16 cellular contexts compared by ENCODE assay signal in the genomic region with DNA sequence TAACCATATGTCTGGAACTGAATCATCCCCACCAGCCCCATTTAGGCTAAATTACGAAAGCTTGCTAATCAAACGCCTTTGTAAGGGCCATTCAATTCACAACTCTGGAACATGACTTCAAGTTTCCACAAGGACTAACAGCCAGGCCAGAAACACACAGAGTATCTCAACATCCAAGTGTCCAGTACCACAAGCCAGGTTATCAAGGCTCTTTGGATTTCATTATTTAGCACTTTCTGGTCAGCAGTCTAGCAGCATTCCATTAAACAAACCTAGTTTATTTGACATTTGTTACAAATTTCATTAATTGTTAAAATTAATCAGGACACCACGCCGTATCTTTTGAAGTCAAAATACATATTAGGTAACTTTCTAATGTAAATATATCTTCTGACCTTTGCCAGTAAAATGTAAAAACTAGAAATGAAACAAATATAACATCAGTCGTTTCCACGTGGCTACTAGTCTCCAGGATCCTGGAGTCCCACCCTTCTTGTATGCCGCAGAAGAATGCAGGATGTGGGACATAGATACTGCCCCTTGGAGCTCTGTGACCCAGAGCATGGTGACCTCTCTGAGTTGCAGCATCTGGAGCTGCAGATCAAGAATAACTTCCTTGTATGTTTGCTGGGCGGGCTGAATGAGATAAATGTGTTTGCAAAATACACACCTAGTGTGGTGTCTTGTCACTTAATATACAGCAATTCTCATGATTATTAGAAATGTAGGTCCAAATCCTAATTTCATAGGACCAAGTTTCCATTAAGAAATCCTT.
DNase-seq lines count a peak whose midpoint lies in the region; ATAC-seq, FAIRE-seq and TF ChIP-seq lines count a peak whose summit lies in the region.
"Had no signal": no experiment of that assay in that cellular context is flagged by ENCODE, and none has a peak within 500 bp of the region (broad histone marks: within the 10 kb centered on the region; RNA-seq: fewer than 3 reads in every experiment).

No MANE protein-coding gene starts in this region.

- TF ChIP-seq EP300 in HepG2 (IDR thresholded peaks at IDR 0.05; ENCODE audit: low read depth in 2 of 2, low read length in 2 of 2) (no peak), HepG2 (CRISPR knock-in tag; IDR thresholded peaks at IDR 0.05; ENCODE audit: borderline replicate concordance) (no peak)

- H3K4me1 ChIP-seq in right lobe of liver (peaks cover 0 to 8% (median 0%) of the 10 kb centered on the region in 4 donors), HepG2 (ENCODE audit: insufficient read depth, low read length) (no peaks in the 10 kb centered on the region)
- H3K4me1 ChIP-seq: HAP-1 had no signal

- H3K27me3 ChIP-seq in right lobe of liver: no peaks in the 10 kb centered on the region
- H3K27me3 ChIP-seq in HepG2 (ENCODE audit: control insufficient read depth in 1 of 2, insufficient read depth in 2 of 2, low read length in 2 of 2): no peaks in the 10 kb centered on the region

- H3K27ac Mint-ChIP-seq in nephron progenitor cell: no peak overlapping the region
- no peak overlapping the region for H3K27ac Mint-ChIP-seq in WTC11
- H3K27ac Mint-ChIP-seq: CD14-positive monocyte; CD8-positive, alpha-beta T cell had no signal

- TF ChIP-seq CTCF in right lobe of liver (IDR thresholded peaks at IDR 0.05) (no peak), HepG2 (CRISPR knock-in tag; IDR thresholded peaks at IDR 0.05) (no peak), nephron progenitor cell (IDR thresholded peaks at IDR 0.05) (no peak), WTC11 (IDR thresholded peaks at IDR 0.05) (no peak)

- H3K9ac ChIP-seq in HepG2 (ENCODE audit: insufficient read depth, low read depth, low read length): no peak overlapping the region

- intact Hi-C loops in right lobe of liver (cut with DNase I): no loop called here
- intact Hi-C loops in HepG2 (cut with micrococcal nuclease; ENCODE audit: unreplicated experiment): no loop called here

- no peak for TF ChIP-seq RAD21 in HepG2 (CRISPR knock-in tag; IDR thresholded peaks at IDR 0.05)

- peaks cover 30% of the 10 kb centered on the region for H3K4me1 Mint-ChIP-seq in nephron progenitor cell
- no peaks in the 10 kb centered on the region for H3K4me1 Mint-ChIP-seq in WTC11
- H3K4me1 Mint-ChIP-seq: CD14-positive monocyte had no signal

- CTCF ChIA-PET in HepG2 (lab: Yijun Ruan, JAX; ENCODE audit: low intra/inter-chr PET ratio, low total read pairs): no interaction called here
- CTCF ChIA-PET in WTC11 (lab: Charles Lee): no interaction called here

- no peak overlapping the region for H2AFZ ChIP-seq in HepG2 (ENCODE audit: low read length)

- ATAC-seq in right lobe of liver: peak; percentile 55 to 93 (median 56)
- no peak for ATAC-seq in HepG2
- ATAC-seq in WTC11: no peak
- ATAC-seq: CD8-positive, alpha-beta T cell had no signal

- H3K9me3 Mint-ChIP-seq in nephron progenitor cell (no peaks in the 10 kb centered on the region), WTC11 (no peaks in the 10 kb centered on the region)
- H3K9me3 Mint-ChIP-seq: CD8-positive, alpha-beta T cell had no signal

- no peaks in the 10 kb centered on the region for H3K36me3 ChIP-seq in right lobe of liver
- no peaks in the 10 kb centered on the region for H3K36me3 ChIP-seq in HepG2 (replicated peaks in 1 of 2; ENCODE audit: control insufficient read depth in 1 of 2, insufficient read depth in 2 of 2, low read length in 2 of 2)
- H3K36me3 ChIP-seq: HAP-1 had no signal

- H4K20me1 ChIP-seq in HepG2 (ENCODE audit: insufficient read depth, low read length): no peaks in the 10 kb centered on the region

- POLR2A ChIA-PET in HepG2 (lab: Yijun Ruan, JAX): no interaction called here
- POLR2A ChIA-PET in WTC11 (lab: Charles Lee): no interaction called here

- in situ Hi-C loops in HepG2 (cut with HindIII; ENCODE audit: extremely low pct_ligation_motif_present, low pct_unique_long_range_greater_than_20kb): no loop called here

- H3K36me3 Mint-ChIP-seq in nephron progenitor cell (ENCODE audit: low read depth) (no peaks in the 10 kb centered on the region), WTC11 (no peaks in the 10 kb centered on the region)
- H3K36me3 Mint-ChIP-seq: CD14-positive monocyte; CD8-positive, alpha-beta T cell had no signal

- peaks cover 35% of the 10 kb centered on the region for H3K27me3 Mint-ChIP-seq in nephron progenitor cell (ENCODE audit: low read depth, poor library complexity)
- H3K27me3 Mint-ChIP-seq in WTC11 (ENCODE audit: low read depth): no peaks in the 10 kb centered on the region

- BruUV-seq in HepG2 (replicated peaks; lab: Mats Ljungman, UMichigan): no TSS peak

- WGBS in right lobe of liver (ENCODE audit: insufficient coverage, low coverage, low lambda C conversion rate, missing lambda C conversion rate): 23% methylated on average over 8 of the region's 8 CpGs
- 7% methylated on average over 8 of the region's 8 CpGs for WGBS in HepG2 (ENCODE audit: low lambda C conversion rate)

- no peaks in the 10 kb centered on the region for H3K9me3 ChIP-seq in right lobe of liver
- H3K9me3 ChIP-seq in HepG2 (ENCODE audit: low read length): no peaks in the 10 kb centered on the region
- H3K9me3 ChIP-seq: HAP-1 had no signal

- no peak for FAIRE-seq in HepG2 (lab: Jason Lieb, UNC)
- FAIRE-seq: H1 had no signal

- TF ChIP-seq POLR2A in right lobe of liver (IDR thresholded peaks at IDR 0.05): no peak
- no peak for TF ChIP-seq POLR2A in HepG2 (IDR thresholded peaks at IDR 0.05; ENCODE audit: insufficient read depth in 1 of 2, low read depth in 2 of 2, low read length in 2 of 2)

- no peak overlapping the region for H3K4me3 ChIP-seq in right lobe of liver
- H3K4me3 ChIP-seq in HepG2 (replicated peaks in 1 of 3; ENCODE audit: insufficient read depth in 1 of 3, low read depth in 2 of 3, low read length in 3 of 3): no peak overlapping the region
- H3K4me3 ChIP-seq: HAP-1 had no signal

- no peak overlapping the region for H3K4me2 ChIP-seq in HepG2 (ENCODE audit: low read depth, low read length)

- H3K27ac ChIP-seq in right lobe of liver: no peak overlapping the region
- H3K27ac ChIP-seq in HepG2 (ENCODE audit: extremely low read length, insufficient read depth, low read length): no peak overlapping the region
- H3K27ac ChIP-seq: 22Rv1 had no signal

- H3K4me3 Mint-ChIP-seq in nephron progenitor cell: no peak overlapping the region
- no peak overlapping the region for H3K4me3 Mint-ChIP-seq in WTC11
- H3K4me3 Mint-ChIP-seq: CD14-positive monocyte; CD8-positive, alpha-beta T cell had no signal

- H3K79me2 ChIP-seq in HepG2 (ENCODE audit: insufficient read depth, low read length): no peaks in the 10 kb centered on the region

- DNase-seq in right lobe of liver: no peak
- no peak for DNase-seq in HepG2 (ENCODE audit: low spot score)
- DNase-seq in left kidney (ENCODE audit: low read depth, low spot score): peak; percentile 55
- DNase-seq in nephron progenitor cell: peak; percentile 6
- DNase-seq in pons (ENCODE audit: low spot score): no peak
- DNase-seq in activated CD8-positive, alpha-beta memory T cell treated with anti-CD3 and anti-CD28 coated beads, Interleukin-2, amount 50 U/mL, for 48 hours: no peak
- no peak for DNase-seq in NCI-H526 (lab: John Stamatoyannopoulos, UW)
- no peak for DNase-seq in WTC11 (ENCODE audit: low spot score)
- DNase-seq: CD8-positive, alpha-beta T cell; COR-L47; DMS53; GF-D8 had no signal

TF ChIP-seq in WTC11, 78 proteins besides CTCF, POLR2A, EP300 and RAD21:
- TF ChIP-seq, protein P1, sequence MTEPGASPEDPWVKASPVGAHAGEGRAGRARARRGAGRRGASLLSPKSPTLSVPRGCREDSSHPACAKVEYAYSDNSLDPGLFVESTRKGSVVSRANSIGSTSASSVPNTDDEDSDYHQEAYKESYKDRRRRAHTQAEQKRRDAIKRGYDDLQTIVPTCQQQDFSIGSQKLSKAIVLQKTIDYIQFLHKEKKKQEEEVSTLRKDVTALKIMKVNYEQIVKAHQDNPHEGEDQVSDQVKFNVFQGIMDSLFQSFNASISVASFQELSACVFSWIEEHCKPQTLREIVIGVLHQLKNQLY (CRISPR knock-in tag; IDR thresholded peaks at IDR 0.05): no peak
- TF ChIP-seq ZNF232 (CRISPR knock-in tag; IDR thresholded peaks at IDR 0.05): no peak

Comparison
In these comparisons a context has a peak if more than half of its experiments do, and no peak if none do; other contexts are left out.
1. ATAC-seq: peak in right lobe of liver (4 of 4); none in HepG2 (single experiment) and WTC11 (single experiment).
2. DNase-seq: peak in left kidney (single experiment) and nephron progenitor cell (single experiment); none in right lobe of liver (0 of 3), HepG2 (single experiment), pons (single experiment), activated CD8-positive, alpha-beta memory T cell treated with anti-CD3 and anti-CD28 coated beads, Interleukin-2, amount 50 U/mL, for 48 hours (single experiment), NCI-H526 (0 of 2) and WTC11 (single experiment).